Comparison of ENCODE assay signal across 8 cellular contexts in the genomic region with DNA sequence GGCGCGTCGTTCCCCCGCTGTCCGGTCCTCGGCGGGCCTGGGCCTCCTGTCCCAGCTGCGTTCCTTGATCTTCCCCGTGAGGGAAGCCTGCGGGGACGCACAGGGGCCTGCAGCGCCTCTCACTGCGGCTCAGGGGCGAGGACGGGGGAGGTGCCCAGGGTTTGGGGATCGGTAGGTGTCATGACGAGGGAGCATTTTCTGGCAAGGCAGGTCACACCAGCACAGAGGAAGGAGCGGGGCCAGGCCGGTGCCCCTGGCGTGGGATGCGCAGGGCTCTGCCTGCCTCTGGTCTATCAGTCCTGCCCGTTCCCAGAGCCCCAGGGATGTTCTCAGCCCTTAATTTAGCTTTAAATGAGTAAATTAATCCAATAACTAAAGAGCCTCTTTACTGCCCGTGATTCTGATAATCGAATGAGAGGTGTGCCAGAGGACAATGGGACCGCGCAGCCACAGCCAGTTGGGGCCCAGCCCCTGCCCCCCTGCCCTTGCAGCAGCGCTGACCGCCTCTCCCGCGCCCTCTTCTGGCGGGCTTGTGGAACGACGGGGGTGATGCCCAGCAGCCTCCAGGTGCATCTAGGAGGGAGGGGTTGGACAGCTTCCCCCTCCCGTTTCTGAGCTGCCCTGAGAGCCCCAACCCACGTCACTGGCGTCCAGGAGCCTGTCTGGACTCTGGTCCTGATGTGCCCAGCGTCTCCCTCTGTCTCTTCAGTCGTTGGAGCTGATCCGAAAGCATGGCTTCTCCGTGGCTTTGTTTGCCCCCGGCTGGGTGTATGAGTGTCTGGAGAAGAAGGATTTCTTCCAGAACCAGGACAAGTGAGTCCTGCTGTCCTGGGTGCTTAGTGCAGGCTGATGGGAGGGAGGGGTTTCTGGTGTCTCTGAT. TPM values are rescaled to one million over a fixed set of nuclear protein-coding genes. Genes with fewer than 3 reads are reported as not detected.
DNase-seq lines count a peak whose midpoint lies in the region; ATAC-seq, FAIRE-seq and TF ChIP-seq lines count a peak whose summit lies in the region.

No MANE protein-coding gene starts in this region.

- CTCF ChIA-PET in CD8-positive, alpha-beta T cell (lab: Charles Lee): interaction anchor here (0.7 to 5.3 kb wide), 17 partner anchors 9 to 310 kb away, joined by 3 to 39 read pairs (median 4); a partner anchor contains a TSS
- CTCF ChIA-PET in MCF 10A (lab: Yijun Ruan, JAX): interaction anchor here (0.6 to 19.7 kb wide), 21 partner anchors 9 to 318 kb away, joined by 3 to 273 read pairs (median 7); no protein-coding TSS in a partner anchor

- POLR2A ChIA-PET in CD8-positive, alpha-beta T cell (lab: Charles Lee): interaction anchor here (1.1 kb wide), 1 partner anchor 8 kb away, joined by 3 read pairs; a partner anchor contains a TSS
- POLR2A ChIA-PET in MCF 10A (lab: Yijun Ruan, JAX): interaction anchor here (0.7 kb wide), 1 partner anchor 41 kb away, joined by 3 read pairs; no protein-coding TSS in a partner anchor

- no peak overlapping the region for H3K27ac ChIP-seq in CD8-positive, alpha-beta T cell (ENCODE audit: low read depth, low read length)

- TF ChIP-seq CTCF in CD8-positive, alpha-beta T cell (IDR thresholded peaks at IDR 0.05): peak; percentile 82
- TF ChIP-seq CTCF in MCF 10A (IDR thresholded peaks at IDR 0.05; ENCODE audit: unreplicated experiment): peak; percentile 94

- peaks cover 30% of the 10 kb centered on the region for H3K36me3 ChIP-seq in CD8-positive, alpha-beta T cell (ENCODE audit: insufficient read depth, low read length)

- H3K27me3 Mint-ChIP-seq in CD8-positive, alpha-beta T cell (ENCODE audit: low read depth): no peaks in the 10 kb centered on the region
- no peaks in the 10 kb centered on the region for H3K27me3 Mint-ChIP-seq in MCF 10A (ENCODE audit: insufficient read depth, unreplicated experiment)

- FAIRE-seq in HTR-8/SVneo (lab: Jason Lieb, UNC): no peak

- H3K9me3 ChIP-seq in CD8-positive, alpha-beta T cell (ENCODE audit: low read length): no peaks in the 10 kb centered on the region

- H3K4me3 Mint-ChIP-seq in CD8-positive, alpha-beta T cell: no peak overlapping the region
- H3K4me3 Mint-ChIP-seq in MCF 10A (ENCODE audit: unreplicated experiment): no peak overlapping the region

- peak in 6 of 7 experiments; percentile 23 to 62 (median 53) for DNase-seq in CD8-positive, alpha-beta T cell
- DNase-seq in HTR-8/SVneo (ENCODE audit: insufficient read length, low spot score) (peak; percentile 53), T-helper 2 cell (peak in 4 of 5 experiments; percentile 18 to 34 (median 27)), MCF 10A (ENCODE audit: unreplicated experiment) (peak; percentile 52), left colon (peak in 1 of 2 donors; percentile 49), NCI-H526 treated with DMSO at 0.1 percent for 48 hours (lab: John Stamatoyannopoulos, UW) (no peak)
- peak; percentile 69 for DNase-seq in stimulated activated naive CD8-positive, alpha-beta T cell treated with anti-CD3 and anti-CD28 coated beads, Interleukin-15, Interleukin-2, amounts not matched to agents 100 U/mL and 50 U/mL, for 24 hours

- H3K4me3 ChIP-seq in CD8-positive, alpha-beta T cell (ENCODE audit: low read depth, low read length): no peak overlapping the region

- no TSS peak for BruUV-seq in MCF 10A (replicated peaks; lab: Mats Ljungman, UMichigan)

- no peaks in the 10 kb centered on the region for H3K9me3 Mint-ChIP-seq in CD8-positive, alpha-beta T cell
- no peaks in the 10 kb centered on the region for H3K9me3 Mint-ChIP-seq in MCF 10A (ENCODE audit: unreplicated experiment)

- H3K36me3 Mint-ChIP-seq in CD8-positive, alpha-beta T cell: peaks cover 69% of the 10 kb centered on the region
- peaks cover 58% of the 10 kb centered on the region for H3K36me3 Mint-ChIP-seq in MCF 10A (ENCODE audit: insufficient read depth, unreplicated experiment)

- intact Hi-C loops in CD8-positive, alpha-beta T cell (cut with DNase I, micrococcal nuclease): loop anchor here (1.0 to 10.0 kb wide), 4 partner anchors 17 to 912 kb away; no protein-coding TSS in a partner anchor
- intact Hi-C loops in MCF 10A (cut with micrococcal nuclease) (loop anchor here (1.0 kb wide), 2 partner anchors 36 to 63 kb away; no protein-coding TSS in a partner anchor), left colon (cut with DNase I, micrococcal nuclease) (loop anchor here in 1 of 2 donors (10.0 kb wide), 1 partner anchor 302 kb away; no protein-coding TSS in a partner anchor)

- no peaks in the 10 kb centered on the region for H3K4me1 ChIP-seq in CD8-positive, alpha-beta T cell (ENCODE audit: insufficient read depth, low read length)

- ATAC-seq in CD8-positive, alpha-beta T cell: peak; percentile 70
- ATAC-seq in left colon (peak; percentile 52), HG02623 (IDR thresholded peaks at IDR 0.05; ENCODE audit: unreplicated experiment) (no peak)
- no peak for ATAC-seq in stimulated activated naive CD8-positive, alpha-beta T cell treated with anti-CD3 and anti-CD28 coated beads, Interleukin-15, Interleukin-2, amounts not matched to agents 100 U/mL and 50 U/mL, for 24 hours

- no peaks in the 10 kb centered on the region for H3K27me3 ChIP-seq in CD8-positive, alpha-beta T cell (ENCODE audit: insufficient read depth, low read length)

- peaks cover 2% of the 10 kb centered on the region for H3K4me1 Mint-ChIP-seq in CD8-positive, alpha-beta T cell (ENCODE audit: low read depth)
- no peaks in the 10 kb centered on the region for H3K4me1 Mint-ChIP-seq in MCF 10A (ENCODE audit: insufficient read depth, unreplicated experiment)

- no peak overlapping the region for H3K27ac Mint-ChIP-seq in CD8-positive, alpha-beta T cell
- no peak overlapping the region for H3K27ac Mint-ChIP-seq in MCF 10A (ENCODE audit: low read depth, unreplicated experiment)

RNA-seq across cellular contexts. Expression of a gene that starts 7.9 kb away (rescaled TPM):
- 10 to 100 TPM; 84.1 to 92.8 TPM for total RNA-seq in CD8-positive, alpha-beta T cell
- total RNA-seq in MCF 10A (2022) (34.5 and 40.3 TPM in 2 replicates), left colon (10 to 100 TPM; 85.4 to 89.5 TPM)

RNA-seq across cellular contexts. Expression of a gene that starts 58.6 kb away (rescaled TPM):
- under 1 TPM in 1 of 2 experiments, not detected in 1; 0.78 TPM for total RNA-seq in CD8-positive, alpha-beta T cell
- total RNA-seq in MCF 10A (2022) (3.0 and 3.3 TPM in 2 replicates), left colon (10 to 100 TPM; 14.6 to 16.7 TPM)

Comparison
In these comparisons a context has a peak if more than half of its experiments do, and no peak if none do; other contexts are left out.
1. ATAC-seq: peak in CD8-positive, alpha-beta T cell (single experiment) and left colon (single experiment); none in stimulated activated naive CD8-positive, alpha-beta T cell treated with anti-CD3 and anti-CD28 coated beads, Interleukin-15, Interleukin-2, amounts not matched to agents 100 U/mL and 50 U/mL, for 24 hours (single experiment) and HG02623 (single experiment).